In the genomic region with DNA sequence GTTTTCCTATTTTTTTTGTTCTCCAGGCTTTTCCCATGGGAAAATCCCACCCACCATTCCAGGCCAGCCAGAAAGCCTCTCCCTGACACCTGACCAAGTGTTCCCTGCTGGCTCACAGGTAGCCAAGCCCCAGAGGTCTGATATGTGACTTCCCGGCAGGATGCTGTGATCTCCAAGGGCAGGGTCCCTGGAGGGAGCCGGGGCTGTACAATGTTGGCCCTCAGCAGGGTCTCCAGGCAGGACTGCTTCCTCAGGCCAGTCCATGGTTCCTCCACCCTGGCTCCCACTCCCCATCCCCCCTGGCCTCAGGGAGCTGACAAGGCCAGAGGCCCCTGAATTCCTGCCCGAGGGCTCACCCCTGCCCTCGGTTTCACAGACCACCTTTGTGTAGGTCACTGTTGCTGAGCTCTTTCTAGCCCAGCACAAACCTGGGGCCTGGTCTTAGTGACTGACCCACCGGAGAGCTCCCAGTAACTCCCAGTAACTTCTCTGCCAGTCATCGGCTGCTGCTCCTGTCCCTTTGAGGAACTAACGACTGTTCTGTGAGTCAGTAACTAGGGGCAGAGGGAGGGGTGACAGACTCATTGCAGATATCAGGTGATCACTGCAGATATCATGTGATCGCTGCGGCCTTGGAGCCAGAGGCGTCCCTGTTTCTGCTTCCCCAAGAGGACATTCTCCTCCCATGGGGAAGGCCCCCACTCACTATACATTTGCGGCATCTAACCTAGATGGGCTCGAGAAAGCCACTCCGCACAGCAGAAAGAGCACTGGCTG, we compare ENCODE assay signal across 1 cellular context.
TF ChIP-seq lines count a peak whose summit lies in the region.

No MANE protein-coding gene starts in this region.

TF ChIP-seq in HepG2, 621 proteins besides CTCF, POLR2A, EP300 and RAD21 (continued from another document and continues in another):
- TF ChIP-seq ZNF335 (CRISPR knock-in tag; IDR thresholded peaks at IDR 0.05) (0 out of 2 replicates have a peak, but pooled peaks have one; percentile 70), ZNF614 (CRISPR knock-in tag; IDR thresholded peaks at IDR 0.05; ENCODE audit: borderline replicate concordance) (peak; percentile 32; the same call in 1 of the 2 replicates), ZNF552 (CRISPR knock-in tag; IDR thresholded peaks at IDR 0.05; ENCODE audit: borderline replicate concordance) (no peak), SAFB2 (CRISPR knock-in tag; IDR thresholded peaks at IDR 0.05; ENCODE audit: borderline replicate concordance, low read depth) (no peak), SPEN (CRISPR knock-in tag; IDR thresholded peaks at IDR 0.05; ENCODE audit: low read depth) (peak; percentile 41; the same call in 1 of the 2 replicates), SP4 (CRISPR knock-in tag; IDR thresholded peaks at IDR 0.05) (no peak; the same call in 1 of the 2 replicates), ZNF792 (CRISPR knock-in tag; IDR thresholded peaks at IDR 0.05) (peak; percentile 61; the same call in 1 of the 2 replicates), CBFB (CRISPR knock-in tag; IDR thresholded peaks at IDR 0.05) (no peak), SUZ12 (IDR thresholded peaks at IDR 0.05; ENCODE audit: low read depth, low read length) (no peak), ZNF674 (CRISPR knock-in tag; IDR thresholded peaks at IDR 0.05; ENCODE audit: low read depth) (no peak), HOXA5 (CRISPR knock-in tag; IDR thresholded peaks at IDR 0.05) (no peak), RARA (CRISPR knock-in tag; IDR thresholded peaks at IDR 0.05) (peak; percentile 72), ZNF317 (CRISPR knock-in tag; IDR thresholded peaks at IDR 0.05) (peak; percentile 97), MED1 (CRISPR knock-in tag; IDR thresholded peaks at IDR 0.05) (peak; percentile 35; the same call in 1 of the 2 replicates), POLR2AphosphoS5 (IDR thresholded peaks at IDR 0.05; ENCODE audit: low read depth, low read length) (peak; percentile 84), SSRP1 (CRISPR knock-in tag; IDR thresholded peaks at IDR 0.05) (no peak), KDM3A (CRISPR knock-in tag; IDR thresholded peaks at IDR 0.05; ENCODE audit: low read depth) (no peak), ZNF180 (CRISPR knock-in tag; IDR thresholded peaks at IDR 0.05; ENCODE audit: borderline replicate concordance, low read depth) (no peak), KDM6A (CRISPR knock-in tag; IDR thresholded peaks at IDR 0.05; ENCODE audit: low read depth) (no peak), NFYC (CRISPR knock-in tag; IDR thresholded peaks at IDR 0.05) (no peak), CBX1 (IDR thresholded peaks at IDR 0.05; ENCODE audit: low read depth) (peak; percentile 80), ZNF296 (CRISPR knock-in tag; conservative IDR thresholded peaks at IDR 0.05) (no peak; the same call in 1 of the 2 replicates), CREM (IDR thresholded peaks at IDR 0.05) (peak; percentile 9; the same call in 1 of the 2 replicates), CREM (CRISPR knock-in tag; IDR thresholded peaks at IDR 0.05) (no peak), BRD4 (CRISPR knock-in tag; IDR thresholded peaks at IDR 0.05) (no peak), MATR3 (CRISPR knock-in tag; IDR thresholded peaks at IDR 0.05) (no peak), ZNF354B (CRISPR knock-in tag; IDR thresholded peaks at IDR 0.05) (no peak), FOXA1 (IDR thresholded peaks at IDR 0.05) (no peak), FOXA1 (CRISPR knock-in tag; IDR thresholded peaks at IDR 0.05) (no peak), PPARG (CRISPR knock-in tag; conservative IDR thresholded peaks at IDR 0.05) (0 out of 2 replicates have a peak, but pooled peaks have one; percentile 27), ZNF136 (CRISPR knock-in tag; IDR thresholded peaks at IDR 0.05; ENCODE audit: low read depth) (no peak), KDM5A (IDR thresholded peaks at IDR 0.05; ENCODE audit: borderline replicate concordance, low read length) (peak; percentile 75; the same call in 1 of the 2 replicates), ZNF234 (CRISPR knock-in tag; conservative IDR thresholded peaks at IDR 0.05) (no peak), ZNF788 (CRISPR knock-in tag; IDR thresholded peaks at IDR 0.05; ENCODE audit: borderline replicate concordance) (no peak; the same call in 1 of the 2 replicates), PTBP1 (IDR thresholded peaks at IDR 0.05; ENCODE audit: low read depth, low read length, poor library complexity, severe bottlenecking) (no peak)
- TF ChIP-seq, protein P1, sequence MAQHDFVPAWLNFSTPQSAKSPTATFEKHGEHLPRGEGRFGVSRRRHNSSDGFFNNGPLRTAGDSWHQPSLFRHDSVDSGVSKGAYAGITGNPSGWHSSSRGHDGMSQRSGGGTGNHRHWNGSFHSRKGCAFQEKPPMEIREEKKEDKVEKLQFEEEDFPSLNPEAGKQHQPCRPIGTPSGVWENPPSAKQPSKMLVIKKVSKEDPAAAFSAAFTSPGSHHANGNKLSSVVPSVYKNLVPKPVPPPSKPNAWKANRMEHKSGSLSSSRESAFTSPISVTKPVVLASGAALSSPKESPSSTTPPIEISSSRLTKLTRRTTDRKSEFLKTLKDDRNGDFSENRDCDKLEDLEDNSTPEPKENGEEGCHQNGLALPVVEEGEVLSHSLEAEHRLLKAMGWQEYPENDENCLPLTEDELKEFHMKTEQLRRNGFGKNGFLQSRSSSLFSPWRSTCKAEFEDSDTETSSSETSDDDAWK (CRISPR knock-in tag; IDR thresholded peaks at IDR 0.05) = no peak
- TF ChIP-seq, protein P2, sequence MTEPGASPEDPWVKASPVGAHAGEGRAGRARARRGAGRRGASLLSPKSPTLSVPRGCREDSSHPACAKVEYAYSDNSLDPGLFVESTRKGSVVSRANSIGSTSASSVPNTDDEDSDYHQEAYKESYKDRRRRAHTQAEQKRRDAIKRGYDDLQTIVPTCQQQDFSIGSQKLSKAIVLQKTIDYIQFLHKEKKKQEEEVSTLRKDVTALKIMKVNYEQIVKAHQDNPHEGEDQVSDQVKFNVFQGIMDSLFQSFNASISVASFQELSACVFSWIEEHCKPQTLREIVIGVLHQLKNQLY (CRISPR knock-in tag; IDR thresholded peaks at IDR 0.05) = no peak
- TF ChIP-seq, protein P3, sequence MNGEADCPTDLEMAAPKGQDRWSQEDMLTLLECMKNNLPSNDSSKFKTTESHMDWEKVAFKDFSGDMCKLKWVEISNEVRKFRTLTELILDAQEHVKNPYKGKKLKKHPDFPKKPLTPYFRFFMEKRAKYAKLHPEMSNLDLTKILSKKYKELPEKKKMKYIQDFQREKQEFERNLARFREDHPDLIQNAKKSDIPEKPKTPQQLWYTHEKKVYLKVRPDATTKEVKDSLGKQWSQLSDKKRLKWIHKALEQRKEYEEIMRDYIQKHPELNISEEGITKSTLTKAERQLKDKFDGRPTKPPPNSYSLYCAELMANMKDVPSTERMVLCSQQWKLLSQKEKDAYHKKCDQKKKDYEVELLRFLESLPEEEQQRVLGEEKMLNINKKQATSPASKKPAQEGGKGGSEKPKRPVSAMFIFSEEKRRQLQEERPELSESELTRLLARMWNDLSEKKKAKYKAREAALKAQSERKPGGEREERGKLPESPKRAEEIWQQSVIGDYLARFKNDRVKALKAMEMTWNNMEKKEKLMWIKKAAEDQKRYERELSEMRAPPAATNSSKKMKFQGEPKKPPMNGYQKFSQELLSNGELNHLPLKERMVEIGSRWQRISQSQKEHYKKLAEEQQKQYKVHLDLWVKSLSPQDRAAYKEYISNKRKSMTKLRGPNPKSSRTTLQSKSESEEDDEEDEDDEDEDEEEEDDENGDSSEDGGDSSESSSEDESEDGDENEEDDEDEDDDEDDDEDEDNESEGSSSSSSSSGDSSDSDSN (CRISPR knock-in tag; IDR thresholded peaks at IDR 0.05) = no peak; the same call in 1 of the 2 replicates
- TF ChIP-seq, protein P4, sequence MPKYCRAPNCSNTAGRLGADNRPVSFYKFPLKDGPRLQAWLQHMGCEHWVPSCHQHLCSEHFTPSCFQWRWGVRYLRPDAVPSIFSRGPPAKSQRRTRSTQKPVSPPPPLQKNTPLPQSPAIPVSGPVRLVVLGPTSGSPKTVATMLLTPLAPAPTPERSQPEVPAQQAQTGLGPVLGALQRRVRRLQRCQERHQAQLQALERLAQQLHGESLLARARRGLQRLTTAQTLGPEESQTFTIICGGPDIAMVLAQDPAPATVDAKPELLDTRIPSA (CRISPR knock-in tag; IDR thresholded peaks at IDR 0.05; ENCODE audit: borderline replicate concordance) = no peak
- TF ChIP-seq, protein P5, sequence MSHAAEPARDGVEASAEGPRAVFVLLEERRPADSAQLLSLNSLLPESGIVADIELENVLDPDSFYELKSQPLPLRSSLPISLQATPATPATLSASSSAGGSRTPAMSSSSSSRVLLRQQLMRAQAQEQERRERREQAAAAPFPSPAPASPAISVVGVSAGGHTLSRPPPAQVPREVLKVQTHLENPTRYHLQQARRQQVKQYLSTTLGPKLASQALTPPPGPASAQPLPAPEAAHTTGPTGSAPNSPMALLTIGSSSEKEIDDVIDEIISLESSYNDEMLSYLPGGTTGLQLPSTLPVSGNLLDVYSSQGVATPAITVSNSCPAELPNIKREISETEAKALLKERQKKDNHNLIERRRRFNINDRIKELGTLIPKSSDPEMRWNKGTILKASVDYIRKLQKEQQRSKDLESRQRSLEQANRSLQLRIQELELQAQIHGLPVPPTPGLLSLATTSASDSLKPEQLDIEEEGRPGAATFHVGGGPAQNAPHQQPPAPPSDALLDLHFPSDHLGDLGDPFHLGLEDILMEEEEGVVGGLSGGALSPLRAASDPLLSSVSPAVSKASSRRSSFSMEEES (CRISPR knock-in tag; IDR thresholded peaks at IDR 0.05) = peak; percentile 94
- TF ChIP-seq, protein P6, sequence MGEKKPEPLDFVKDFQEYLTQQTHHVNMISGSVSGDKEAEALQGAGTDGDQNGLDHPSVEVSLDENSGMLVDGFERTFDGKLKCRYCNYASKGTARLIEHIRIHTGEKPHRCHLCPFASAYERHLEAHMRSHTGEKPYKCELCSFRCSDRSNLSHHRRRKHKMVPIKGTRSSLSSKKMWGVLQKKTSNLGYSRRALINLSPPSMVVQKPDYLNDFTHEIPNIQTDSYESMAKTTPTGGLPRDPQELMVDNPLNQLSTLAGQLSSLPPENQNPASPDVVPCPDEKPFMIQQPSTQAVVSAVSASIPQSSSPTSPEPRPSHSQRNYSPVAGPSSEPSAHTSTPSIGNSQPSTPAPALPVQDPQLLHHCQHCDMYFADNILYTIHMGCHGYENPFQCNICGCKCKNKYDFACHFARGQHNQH (CRISPR knock-in tag; IDR thresholded peaks at IDR 0.05) = peak; percentile 80; the same call in 1 of the 2 replicates
- TF ChIP-seq, protein P7, sequence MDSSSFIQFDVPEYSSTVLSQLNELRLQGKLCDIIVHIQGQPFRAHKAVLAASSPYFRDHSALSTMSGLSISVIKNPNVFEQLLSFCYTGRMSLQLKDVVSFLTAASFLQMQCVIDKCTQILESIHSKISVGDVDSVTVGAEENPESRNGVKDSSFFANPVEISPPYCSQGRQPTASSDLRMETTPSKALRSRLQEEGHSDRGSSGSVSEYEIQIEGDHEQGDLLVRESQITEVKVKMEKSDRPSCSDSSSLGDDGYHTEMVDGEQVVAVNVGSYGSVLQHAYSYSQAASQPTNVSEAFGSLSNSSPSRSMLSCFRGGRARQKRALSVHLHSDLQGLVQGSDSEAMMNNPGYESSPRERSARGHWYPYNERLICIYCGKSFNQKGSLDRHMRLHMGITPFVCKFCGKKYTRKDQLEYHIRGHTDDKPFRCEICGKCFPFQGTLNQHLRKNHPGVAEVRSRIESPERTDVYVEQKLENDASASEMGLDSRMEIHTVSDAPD (CRISPR knock-in tag; IDR thresholded peaks at IDR 0.05) = no peak
- TF ChIP-seq, protein P8, sequence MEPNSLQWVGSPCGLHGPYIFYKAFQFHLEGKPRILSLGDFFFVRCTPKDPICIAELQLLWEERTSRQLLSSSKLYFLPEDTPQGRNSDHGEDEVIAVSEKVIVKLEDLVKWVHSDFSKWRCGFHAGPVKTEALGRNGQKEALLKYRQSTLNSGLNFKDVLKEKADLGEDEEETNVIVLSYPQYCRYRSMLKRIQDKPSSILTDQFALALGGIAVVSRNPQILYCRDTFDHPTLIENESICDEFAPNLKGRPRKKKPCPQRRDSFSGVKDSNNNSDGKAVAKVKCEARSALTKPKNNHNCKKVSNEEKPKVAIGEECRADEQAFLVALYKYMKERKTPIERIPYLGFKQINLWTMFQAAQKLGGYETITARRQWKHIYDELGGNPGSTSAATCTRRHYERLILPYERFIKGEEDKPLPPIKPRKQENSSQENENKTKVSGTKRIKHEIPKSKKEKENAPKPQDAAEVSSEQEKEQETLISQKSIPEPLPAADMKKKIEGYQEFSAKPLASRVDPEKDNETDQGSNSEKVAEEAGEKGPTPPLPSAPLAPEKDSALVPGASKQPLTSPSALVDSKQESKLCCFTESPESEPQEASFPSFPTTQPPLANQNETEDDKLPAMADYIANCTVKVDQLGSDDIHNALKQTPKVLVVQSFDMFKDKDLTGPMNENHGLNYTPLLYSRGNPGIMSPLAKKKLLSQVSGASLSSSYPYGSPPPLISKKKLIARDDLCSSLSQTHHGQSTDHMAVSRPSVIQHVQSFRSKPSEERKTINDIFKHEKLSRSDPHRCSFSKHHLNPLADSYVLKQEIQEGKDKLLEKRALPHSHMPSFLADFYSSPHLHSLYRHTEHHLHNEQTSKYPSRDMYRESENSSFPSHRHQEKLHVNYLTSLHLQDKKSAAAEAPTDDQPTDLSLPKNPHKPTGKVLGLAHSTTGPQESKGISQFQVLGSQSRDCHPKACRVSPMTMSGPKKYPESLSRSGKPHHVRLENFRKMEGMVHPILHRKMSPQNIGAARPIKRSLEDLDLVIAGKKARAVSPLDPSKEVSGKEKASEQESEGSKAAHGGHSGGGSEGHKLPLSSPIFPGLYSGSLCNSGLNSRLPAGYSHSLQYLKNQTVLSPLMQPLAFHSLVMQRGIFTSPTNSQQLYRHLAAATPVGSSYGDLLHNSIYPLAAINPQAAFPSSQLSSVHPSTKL (CRISPR knock-in tag; IDR thresholded peaks at IDR 0.05) = peak; percentile 50; the same call in 1 of the 2 replicates
- TF ChIP-seq, protein P9, sequence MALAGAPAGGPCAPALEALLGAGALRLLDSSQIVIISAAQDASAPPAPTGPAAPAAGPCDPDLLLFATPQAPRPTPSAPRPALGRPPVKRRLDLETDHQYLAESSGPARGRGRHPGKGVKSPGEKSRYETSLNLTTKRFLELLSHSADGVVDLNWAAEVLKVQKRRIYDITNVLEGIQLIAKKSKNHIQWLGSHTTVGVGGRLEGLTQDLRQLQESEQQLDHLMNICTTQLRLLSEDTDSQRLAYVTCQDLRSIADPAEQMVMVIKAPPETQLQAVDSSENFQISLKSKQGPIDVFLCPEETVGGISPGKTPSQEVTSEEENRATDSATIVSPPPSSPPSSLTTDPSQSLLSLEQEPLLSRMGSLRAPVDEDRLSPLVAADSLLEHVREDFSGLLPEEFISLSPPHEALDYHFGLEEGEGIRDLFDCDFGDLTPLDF (CRISPR knock-in tag; IDR thresholded peaks at IDR 0.05) = no peak
- TF ChIP-seq, protein P10, sequence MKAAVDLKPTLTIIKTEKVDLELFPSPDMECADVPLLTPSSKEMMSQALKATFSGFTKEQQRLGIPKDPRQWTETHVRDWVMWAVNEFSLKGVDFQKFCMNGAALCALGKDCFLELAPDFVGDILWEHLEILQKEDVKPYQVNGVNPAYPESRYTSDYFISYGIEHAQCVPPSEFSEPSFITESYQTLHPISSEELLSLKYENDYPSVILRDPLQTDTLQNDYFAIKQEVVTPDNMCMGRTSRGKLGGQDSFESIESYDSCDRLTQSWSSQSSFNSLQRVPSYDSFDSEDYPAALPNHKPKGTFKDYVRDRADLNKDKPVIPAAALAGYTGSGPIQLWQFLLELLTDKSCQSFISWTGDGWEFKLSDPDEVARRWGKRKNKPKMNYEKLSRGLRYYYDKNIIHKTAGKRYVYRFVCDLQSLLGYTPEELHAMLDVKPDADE (CRISPR knock-in tag; IDR thresholded peaks at IDR 0.05) = no peak
